Comparison of ENCODE assay signal across 1 cellular context in genomic region chr17:78884876-78885667, GRCh38.
TF ChIP-seq lines count a peak whose summit lies in the region.

No MANE protein-coding gene starts in this region.

TF ChIP-seq in GM23338, 12 proteins besides CTCF, POLR2A, EP300 and RAD21:
- no peak for TF ChIP-seq EZH2phosphoT487 (IDR thresholded peaks at IDR 0.05; ENCODE audit: unreplicated experiment)
- TF ChIP-seq ZNF114 (CRISPR knock-in tag; IDR thresholded peaks at IDR 0.05), result no peak
- TF ChIP-seq JUNB (IDR thresholded peaks at IDR 0.05; ENCODE audit: unreplicated experiment), result no peak
- no peak for TF ChIP-seq POLR2AphosphoS5 (IDR thresholded peaks at IDR 0.05; ENCODE audit: low read depth)
- TF ChIP-seq REST (IDR thresholded peaks at IDR 0.05; ENCODE audit: unreplicated experiment), result no peak
- TF ChIP-seq ZNF331 (CRISPR knock-in tag; IDR thresholded peaks at IDR 0.05; ENCODE audit: low read depth), result no peak
